In the genomic region with DNA sequence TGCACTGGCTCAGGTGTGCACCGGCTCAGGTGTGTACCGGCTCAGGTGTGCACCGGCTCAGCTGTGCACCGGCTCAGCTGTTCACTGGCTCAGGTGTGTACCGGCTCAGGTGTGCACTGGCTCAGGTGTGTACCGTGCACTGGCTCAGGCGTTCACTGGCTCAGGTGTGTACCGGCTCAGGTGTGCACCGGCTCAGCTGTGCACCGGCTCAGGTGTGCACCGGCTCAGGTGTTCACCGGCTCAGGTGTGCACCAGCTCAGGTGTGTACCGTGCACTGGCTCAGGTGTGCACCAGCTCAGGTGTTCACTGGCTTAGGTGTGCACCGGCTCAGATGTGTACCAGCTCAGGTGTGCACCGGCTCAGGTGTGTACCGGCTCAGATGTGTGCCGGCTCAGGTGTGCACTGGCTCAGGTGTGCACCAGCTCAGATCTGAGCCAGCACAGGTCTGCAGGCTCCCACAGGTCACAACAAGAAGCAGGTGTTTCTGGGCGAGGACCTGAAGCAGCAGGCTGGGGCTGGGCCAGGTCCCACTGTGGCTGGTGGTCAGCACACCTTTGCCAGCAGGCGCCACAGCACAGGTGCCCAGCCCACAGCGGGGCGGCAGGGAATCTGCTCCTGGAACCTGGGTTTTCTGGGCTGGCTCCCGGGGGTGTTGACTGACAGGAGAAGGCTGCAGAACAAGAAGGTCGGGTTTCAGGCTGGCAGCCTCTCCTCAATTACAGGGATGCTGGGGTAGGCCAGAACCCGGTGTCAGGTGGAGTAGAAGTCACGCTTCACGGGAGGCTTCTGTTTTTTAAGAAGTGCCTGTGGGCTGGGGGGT, we compare ENCODE assay signal across 16 cellular contexts. TPM values are rescaled to one million over a fixed set of nuclear protein-coding genes. Genes with fewer than 3 reads are reported as not detected.
DNase-seq lines count a peak whose midpoint lies in the region; ATAC-seq, FAIRE-seq and TF ChIP-seq lines count a peak whose summit lies in the region.
"Had no signal": no experiment of that assay in that cellular context is flagged by ENCODE, and none has a peak within 500 bp of the region (broad histone marks: within the 10 kb centered on the region; RNA-seq: fewer than 3 reads in every experiment).

No MANE protein-coding gene starts in this region.

- peaks cover 8 to 34% of the 10 kb centered on the region in 2 donors for H3K4me1 ChIP-seq in kidney (ENCODE audit: control insufficient read depth in 1 of 2, insufficient read depth in 1 of 2, low read depth in 1 of 2, low read length in 2 of 2)
- H3K4me1 ChIP-seq in upper lobe of right lung, result peaks cover 36% of the 10 kb centered on the region
- H3K4me1 ChIP-seq in foreskin keratinocyte, result peaks cover under 1% of the 10 kb centered on the region

- H3K4me3 ChIP-seq in kidney (ENCODE audit: low read length in 2 of 2) (no peak overlapping the region), upper lobe of right lung (no peak overlapping the region)
- H3K4me3 ChIP-seq: esophagus muscularis mucosa, thoracic aorta had no signal

- TF ChIP-seq CTCF in kidney (IDR thresholded peaks at IDR 0.05; ENCODE audit: borderline replicate concordance, extremely low read depth, insufficient read depth), result no peak
- TF ChIP-seq CTCF in upper lobe of right lung (IDR thresholded peaks at IDR 0.05), result no peak
- no peak for TF ChIP-seq CTCF in foreskin keratinocyte (conservative IDR thresholded peaks at IDR 0.05)

- H3K27me3 ChIP-seq in upper lobe of right lung (no peaks in the 10 kb centered on the region), foreskin keratinocyte (peaks cover 48% of the 10 kb centered on the region)

- ATAC-seq in upper lobe of right lung (peak; percentile 16), foreskin keratinocyte (no peak), GM18858 (IDR thresholded peaks at IDR 0.05; ENCODE audit: unreplicated experiment) (no peak)
- ATAC-seq: activated CD8-positive, alpha-beta memory T cell treated with anti-CD3 and anti-CD28 coated beads, Interleukin-2, amount 10 ng/mL, durations not matched to agents 7 days and 5 days had no signal

- intact Hi-C loops in kidney (cut with DNase I) (no loop called here), upper lobe of right lung (cut with DNase I) (no loop called here)

- H3K9ac ChIP-seq in kidney (ENCODE audit: low read length in 2 of 2), result no peak overlapping the region

- DNase-seq in NCI-H748 (lab: John Stamatoyannopoulos, UW; ENCODE audit: unreplicated experiment) (peak; percentile 46), NCI-H748 treated with DMSO at 0.1 percent for 48 hours (lab: John Stamatoyannopoulos, UW) (no peak), NCI-H526 (lab: John Stamatoyannopoulos, UW) (peak; percentile 50 to 83), kidney (peak; percentile 88), upper lobe of right lung (no peak), foreskin keratinocyte (no peak), NCI-H226 (no peak)
- DNase-seq: activated CD8-positive, alpha-beta memory T cell treated with anti-CD3 and anti-CD28 coated beads, Interleukin-2, amount 10 ng/mL, durations not matched to agents 7 days and 5 days; Caco-2; cerebellar nuclear complex; NCI-H187 treated with DMSO at 0.1 percent for 48 hours had no signal

- no peaks in the 10 kb centered on the region for H3K9me3 ChIP-seq in kidney (ENCODE audit: control insufficient read depth in 1 of 2, low read length in 2 of 2)
- no peaks in the 10 kb centered on the region for H3K9me3 ChIP-seq in upper lobe of right lung
- H3K9me3 ChIP-seq: Caco-2, esophagus muscularis mucosa, thoracic aorta had no signal

- H3K27ac ChIP-seq in kidney (ENCODE audit: low read depth in 2 of 2, low read length in 2 of 2) (no peak overlapping the region), upper lobe of right lung (no peak overlapping the region), foreskin keratinocyte (no peak overlapping the region)
- H3K27ac ChIP-seq: esophagus muscularis mucosa had no signal

- peaks cover 5 to 27% of the 10 kb centered on the region in 2 donors for H3K36me3 ChIP-seq in kidney (ENCODE audit: control insufficient read depth in 1 of 2, insufficient read depth in 2 of 2, low read length in 2 of 2)
- H3K36me3 ChIP-seq in upper lobe of right lung, result peaks cover 32% of the 10 kb centered on the region

- FAIRE-seq in kidney (lab: Jason Lieb, UNC), result no peak
- FAIRE-seq: A204.1, RCC 7860 had no signal

RNA-seq across cellular contexts. Expression of gene METRNL, which starts 17.2 kb away (rescaled TPM):
- total RNA-seq in kidney (61.5 TPM), upper lobe of right lung (79.9 TPM), foreskin keratinocyte (1.4 and 2.0 TPM in 2 replicates)
- polyA plus RNA-seq in kidney (ENCODE audit: insufficient read depth, low read depth, low replicate concordance) (107 TPM), foreskin keratinocyte (2.0 and 3.6 TPM in 2 replicates)

Comparison
In these comparisons a context has a peak if more than half of its experiments do, and no peak if none do; other contexts are left out.
1. DNase-seq: peak in NCI-H748 (single experiment), NCI-H526 (2 of 2) and kidney (single experiment); none in NCI-H748 treated with DMSO at 0.1 percent for 48 hours (single experiment), upper lobe of right lung (single experiment), foreskin keratinocyte (0 of 2) and NCI-H226 (single experiment).
2. RNA of gene METRNL, which starts 17.2 kb away (total RNA-seq): 79.9 TPM in upper lobe of right lung (single experiment) and 61.5 TPM in kidney (single experiment); 1.4 to 2.0 TPM in foreskin keratinocyte; every median in the first group is over 10 times any median in the second.